Comparison of ENCODE assay signal across 29 cellular contexts in genomic region chr6:12190252-12190651, GRCh38.
"Had no signal": no experiment of that assay in that cellular context is flagged by ENCODE, and none has a peak within 500 bp of the region (broad histone marks: within the 10 kb centered on the region; RNA-seq: fewer than 3 reads in every experiment).

No MANE protein-coding gene starts in this region.

- FAIRE-seq: bronchial epithelial cell, frontal cortex had no signal

- H3K9me3 Mint-ChIP-seq: activated naive CD4-positive, alpha-beta T cell treated with anti-CD3 and anti-CD28 coated beads, Interleukin-2, amount 10 ng/mL, durations not matched to agents 7 days and 5 days; activated naive CD4-positive, alpha-beta T cell treated with anti-CD3 and anti-CD28 coated beads, Interleukin-2, amount 50 U/mL, for 72 hours; activated T-cell treated with anti-CD3 and anti-CD28 coated beads, Interleukin-2, amount 50 U/mL, for 24 hours; activated T-cell treated with anti-CD3 and anti-CD28 coated beads, Interleukin-2, amount 50 U/mL, for 72 hours; central memory CD8-positive, alpha-beta T cell; endodermal cell had no signal

- DNase-seq: activated B cell treated with CpG ODN at 0.5 μM for 24 hours; activated CD4-positive, alpha-beta T cell treated with anti-CD3 and anti-CD28 coated beads for 48 hours; activated CD4-positive, alpha-beta T cell treated with anti-CD3 and anti-CD28 coated beads, Interleukin-2, amount 50 U/mL, for 1 hour; activated CD4-positive, alpha-beta T cell treated with anti-CD3 and anti-CD28 coated beads, Interleukin-2, amount 50 U/mL, for 48 hours; activated CD8-positive, alpha-beta memory T cell treated with anti-CD3 and anti-CD28 coated beads, Interleukin-2, amount 50 U/mL, for 48 hours; activated gamma-delta T cell; activated naive CD4-positive, alpha-beta T cell; activated naive CD4-positive, alpha-beta T cell treated with anti-CD3 and anti-CD28 coated beads, Interleukin-2, amount 10 ng/mL, durations not matched to agents 7 days and 5 days; activated naive CD8-positive, alpha-beta T cell treated with anti-CD3 and anti-CD28 coated beads, Interleukin-2, amount 10 ng/mL, durations not matched to agents 7 days and 5 days; activated T-cell treated with anti-CD3 and anti-CD28 coated beads for 4 hours; activated T-cell treated with anti-CD3 and anti-CD28 coated beads, Interleukin-2, amount 50 U/mL, for 24 hours; activated T-cell treated with anti-CD3 and anti-CD28 coated beads, Interleukin-2, amount 50 U/mL, for 72 hours; brain microvascular endothelial cell; dorsolateral prefrontal cortex; effector memory CD4-positive, alpha-beta T cell; endodermal cell; foreskin fibroblast; head of caudate nucleus; T-helper 2 cell had no signal

- H3K27me3 Mint-ChIP-seq: activated B cell treated with CpG ODN at 0.5 μM for 24 hours; activated T-cell treated with anti-CD3 and anti-CD28 coated beads, Interleukin-2, amount 50 U/mL, for 24 hours; central memory CD8-positive, alpha-beta T cell; dendritic cell treated with granulocyte-macrophage colony-stimulating factor and Interleukin-4, amounts not matched to agents 40 ng/mL and 50 ng/mL, for 4 days had no signal

- H3K36me3 Mint-ChIP-seq: activated naive CD4-positive, alpha-beta T cell treated with anti-CD3 and anti-CD28 coated beads, Interleukin-2, amount 10 ng/mL, durations not matched to agents 7 days and 5 days; activated naive CD4-positive, alpha-beta T cell treated with anti-CD3 and anti-CD28 coated beads, Interleukin-2, amount 50 U/mL, for 72 hours; activated naive CD8-positive, alpha-beta T cell treated with anti-CD3 and anti-CD28 coated beads, Interleukin-2, amount 10 ng/mL, durations not matched to agents 7 days and 5 days had no signal

- H3K27me3 ChIP-seq: ascending aorta, brain microvascular endothelial cell, dorsolateral prefrontal cortex had no signal

- H3K27ac Mint-ChIP-seq: activated B cell treated with CpG ODN at 0.5 μM for 24 hours; activated naive CD4-positive, alpha-beta T cell treated with anti-CD3 and anti-CD28 coated beads, Interleukin-2, amount 10 ng/mL, durations not matched to agents 7 days and 5 days; activated naive CD4-positive, alpha-beta T cell treated with anti-CD3 and anti-CD28 coated beads, Interleukin-2, amount 50 U/mL, for 72 hours; activated naive CD8-positive, alpha-beta T cell treated with anti-CD3 and anti-CD28 coated beads, Interleukin-2, amount 10 ng/mL, durations not matched to agents 7 days and 5 days; activated T-cell treated with anti-CD3 and anti-CD28 coated beads, Interleukin-2, amount 50 U/mL, for 24 hours; activated T-cell treated with anti-CD3 and anti-CD28 coated beads, Interleukin-2, amount 50 U/mL, for 72 hours; dendritic cell treated with granulocyte-macrophage colony-stimulating factor and Interleukin-4, amounts not matched to agents 40 ng/mL and 50 ng/mL, for 4 days; endodermal cell had no signal

- H3K4me1 ChIP-seq: ascending aorta had no signal

- H3K4me3 Mint-ChIP-seq: activated B cell treated with CpG ODN at 0.5 μM for 24 hours; activated naive CD4-positive, alpha-beta T cell treated with anti-CD3 and anti-CD28 coated beads, Interleukin-2, amount 10 ng/mL, durations not matched to agents 7 days and 5 days; activated naive CD8-positive, alpha-beta T cell treated with anti-CD3 and anti-CD28 coated beads, Interleukin-2, amount 10 ng/mL, durations not matched to agents 7 days and 5 days; activated T-cell treated with anti-CD3 and anti-CD28 coated beads, Interleukin-2, amount 50 U/mL, for 24 hours; activated T-cell treated with anti-CD3 and anti-CD28 coated beads, Interleukin-2, amount 50 U/mL, for 72 hours; central memory CD8-positive, alpha-beta T cell; dendritic cell treated with granulocyte-macrophage colony-stimulating factor and Interleukin-4, amounts not matched to agents 40 ng/mL and 50 ng/mL, for 4 days; endodermal cell had no signal

- H3K4me1 Mint-ChIP-seq: activated B cell treated with CpG ODN at 0.5 μM for 24 hours; activated naive CD4-positive, alpha-beta T cell treated with anti-CD3 and anti-CD28 coated beads, Interleukin-2, amount 10 ng/mL, durations not matched to agents 7 days and 5 days; activated naive CD8-positive, alpha-beta T cell treated with anti-CD3 and anti-CD28 coated beads, Interleukin-2, amount 10 ng/mL, durations not matched to agents 7 days and 5 days; central memory CD8-positive, alpha-beta T cell; endodermal cell had no signal

- ATAC-seq: activated CD4-positive, CD25-positive, alpha-beta regulatory T cell treated with anti-CD3 and anti-CD28 coated beads, Interleukin-2, amount 50 U/mL, for 24 hours; activated naive CD4-positive, alpha-beta T cell treated with anti-CD3 and anti-CD28 coated beads, Interleukin-2, amount 50 U/mL, for 72 hours; activated T-cell treated with anti-CD3 and anti-CD28 coated beads, Interleukin-2, amount 50 U/mL, for 72 hours; esophagus mucosa had no signal

- H3K27ac ChIP-seq: ascending aorta, brain microvascular endothelial cell, coronary artery, dorsolateral prefrontal cortex, VCaP had no signal

- H3K9me3 ChIP-seq: ascending aorta had no signal

- H3K36me3 ChIP-seq: ascending aorta, brain microvascular endothelial cell had no signal

- H3K4me3 ChIP-seq: ascending aorta, coronary artery, dorsolateral prefrontal cortex had no signal
